In genomic region chr2:96688649-96689430, GRCh38 we compare ENCODE assay signal across 33 cellular contexts. TPM values are rescaled to one million over a fixed set of nuclear protein-coding genes. Genes with fewer than 3 reads are reported as not detected.
"Had no signal": no experiment of that assay in that cellular context is flagged by ENCODE, and none has a peak within 500 bp of the region (broad histone marks: within the 10 kb centered on the region; RNA-seq: fewer than 3 reads in every experiment).

No MANE protein-coding gene starts in this region.

- H3K4me1 ChIP-seq: foreskin keratinocyte, parathyroid adenoma had no signal

- FAIRE-seq: endothelial cell of umbilical vein, islet of Langerhans had no signal

- H3K9ac ChIP-seq: parathyroid adenoma had no signal

- H3K27me3 ChIP-seq: left lung, right atrium auricular region, testis had no signal

- H3K36me3 Mint-ChIP-seq: naive thymus-derived CD8-positive, alpha-beta T cell; stimulated activated effector memory CD8-positive, alpha-beta T cell treated with anti-CD3 and anti-CD28 coated beads, Interleukin-12 subunit alpha, Interleukin-12 subunit beta, amount 100 ng/mL, for 72 hours; type B pancreatic cell had no signal

- H3K9me3 ChIP-seq: esophagus muscularis mucosa, gastroesophageal sphincter, heart right ventricle, left lung, prostate gland, right atrium auricular region, sigmoid colon, stomach, testis, tibial artery had no signal

- H2AFZ ChIP-seq: parathyroid adenoma had no signal

- H3K79me2 ChIP-seq: parathyroid adenoma had no signal

- DNase-seq: dermis blood vessel endothelial cell; effector memory CD4-positive, alpha-beta T cell; foreskin keratinocyte; glutamatergic neuron; heart right ventricle; hippocampal formation; left cardiac atrium; left lung; mammary epithelial cell; mesendoderm; nephron progenitor cell; stimulated activated CD4-positive, alpha-beta T cell treated with anti-CD3 and anti-CD28 coated beads, Interleukin-2, amount 100 ng/mL, for 24 hours; stimulated activated CD4-positive, alpha-beta T cell treated with anti-CD3 and anti-CD28 coated beads, Interleukin-4, amount 100 ng/mL, for 24 hours; stimulated activated naive CD4-positive, alpha-beta T cell treated with Interleukin-2 at 50 U/mL for 16 hours; stomach; testis had no signal

- H3K27ac Mint-ChIP-seq: nephron progenitor cell; stimulated activated effector memory CD8-positive, alpha-beta T cell treated with anti-CD3 and anti-CD28 coated beads, Interleukin-12 subunit alpha, Interleukin-12 subunit beta, amount 100 ng/mL, for 72 hours; type B pancreatic cell had no signal

- ATAC-seq: foreskin keratinocyte; gastroesophageal sphincter; heart right ventricle; left cardiac atrium; left lung; naive thymus-derived CD8-positive, alpha-beta T cell; stimulated activated effector memory CD8-positive, alpha-beta T cell treated with anti-CD3 and anti-CD28 coated beads, Interleukin-12 subunit alpha, Interleukin-12 subunit beta, amount 100 ng/mL, for 72 hours had no signal

- H3K9me3 Mint-ChIP-seq: naive thymus-derived CD8-positive, alpha-beta T cell; nephron progenitor cell; stimulated activated effector memory CD8-positive, alpha-beta T cell treated with anti-CD3 and anti-CD28 coated beads, Interleukin-12 subunit alpha, Interleukin-12 subunit beta, amount 100 ng/mL, for 72 hours; type B pancreatic cell had no signal

- H3K4me1 Mint-ChIP-seq: stimulated activated effector memory CD8-positive, alpha-beta T cell treated with anti-CD3 and anti-CD28 coated beads, Interleukin-12 subunit alpha, Interleukin-12 subunit beta, amount 100 ng/mL, for 72 hours had no signal

- H3K4me3 Mint-ChIP-seq: naive thymus-derived CD8-positive, alpha-beta T cell; nephron progenitor cell; stimulated activated effector memory CD8-positive, alpha-beta T cell treated with anti-CD3 and anti-CD28 coated beads, Interleukin-12 subunit alpha, Interleukin-12 subunit beta, amount 100 ng/mL, for 72 hours; type B pancreatic cell had no signal

- H3K27ac ChIP-seq: coronary artery, esophagus muscularis mucosa, foreskin keratinocyte, gastroesophageal sphincter, heart right ventricle, left lung, parathyroid adenoma, prostate gland, right atrium auricular region, sigmoid colon, stomach, testis, tibial artery had no signal

- H3K4me3 ChIP-seq: coronary artery, esophagus muscularis mucosa, gastroesophageal sphincter, heart right ventricle, left lung, prostate gland, right atrium auricular region, sigmoid colon, stomach, testis, tibial artery had no signal

- H3K36me3 ChIP-seq: esophagus muscularis mucosa, gastroesophageal sphincter, heart right ventricle, left lung, prostate gland, right atrium auricular region, sigmoid colon, stomach, tibial artery had no signal

RNA-seq across cellular contexts. Expression of gene FER1L5, which starts 46.3 kb away (rescaled TPM):
- total RNA-seq: endothelial cell of umbilical vein; gastroesophageal sphincter; kidney epithelial cell; lower leg skin; myocyte; naive thymus-derived CD8-positive, alpha-beta T cell; right atrium auricular region; subcutaneous adipose tissue had no signal
